11 cellular contexts compared by ENCODE assay signal in the genomic region with DNA sequence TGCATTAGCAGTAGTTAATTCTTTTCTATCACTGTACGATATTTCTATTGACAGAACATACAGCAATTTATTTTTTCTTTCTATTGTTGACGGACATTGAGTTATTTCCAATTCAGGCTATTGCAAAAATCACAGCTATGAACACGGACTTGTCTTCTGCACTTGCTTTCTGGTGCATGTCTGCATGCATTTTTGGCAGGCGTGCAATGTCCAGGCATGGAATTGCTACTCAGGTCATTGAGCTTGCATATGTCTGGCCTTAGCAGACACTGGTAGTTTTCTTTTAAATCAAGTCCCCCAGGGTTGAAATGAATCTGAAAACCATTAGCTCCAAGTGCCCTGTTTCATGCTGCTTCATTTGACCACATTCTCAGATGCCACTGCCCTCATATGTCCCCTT.
DNase-seq lines count a peak whose midpoint lies in the region; ATAC-seq and TF ChIP-seq lines count a peak whose summit lies in the region.
"Had no signal": no experiment of that assay in that cellular context is flagged by ENCODE, and none has a peak within 500 bp of the region (broad histone marks: within the 10 kb centered on the region; RNA-seq: fewer than 3 reads in every experiment).

No MANE protein-coding gene starts in this region.

- H3K9me3 ChIP-seq in GM23248 (ENCODE audit: low read depth) (no peaks in the 10 kb centered on the region), RWPE2 (ENCODE audit: severe bottlenecking) (no peaks in the 10 kb centered on the region), gastroesophageal sphincter (no peaks in the 10 kb centered on the region), skeletal muscle satellite cell (replicated peaks; ENCODE audit: low read length) (no peaks in the 10 kb centered on the region)

- ATAC-seq in RWPE2 (ENCODE audit: low read depth) = no peak
- ATAC-seq in gastroesophageal sphincter = no peak
- no peak for ATAC-seq in HG03457 (IDR thresholded peaks at IDR 0.05; ENCODE audit: unreplicated experiment)
- ATAC-seq in GM18870 (IDR thresholded peaks at IDR 0.05; ENCODE audit: unreplicated experiment) = no peak

- H3K9me2 ChIP-seq in GM23248 (ENCODE audit: insufficient read depth) = no peaks in the 10 kb centered on the region

- WGBS in GM23248 (ENCODE audit: low coverage in 1 of 2, low lambda C conversion rate in 2 of 2, missing lambda C conversion rate in 2 of 2), 2 experiments = 79% methylated on average over 4 of the region's 4 CpGs
- WGBS in gastroesophageal sphincter (ENCODE audit: low coverage in 1 of 2), 2 donors = 28 to 65% methylated on average over 2 to 4 of the region's 4 CpGs

- H3K36me3 ChIP-seq in GM23248 (ENCODE audit: low read depth) = no peaks in the 10 kb centered on the region
- no peaks in the 10 kb centered on the region for H3K36me3 ChIP-seq in RWPE2 (ENCODE audit: low read depth)
- H3K36me3 ChIP-seq in gastroesophageal sphincter = peaks cover 0 to 6% of the 10 kb centered on the region in 2 donors
- no peaks in the 10 kb centered on the region for H3K36me3 ChIP-seq in skeletal muscle satellite cell (ENCODE audit: insufficient read depth, low read length)

- no peaks in the 10 kb centered on the region for H3K27me3 ChIP-seq in GM23248 (replicated peaks; ENCODE audit: insufficient read depth)
- H3K27me3 ChIP-seq in RWPE2 (ENCODE audit: insufficient read depth, poor library complexity, severe bottlenecking) = no peaks in the 10 kb centered on the region
- no peaks in the 10 kb centered on the region for H3K27me3 ChIP-seq in gastroesophageal sphincter
- H3K27me3 ChIP-seq in skeletal muscle satellite cell (ENCODE audit: control insufficient read depth, insufficient read depth, low read length) = no peaks in the 10 kb centered on the region

- peaks cover 13% of the 10 kb centered on the region for H3F3A ChIP-seq in GM23248 (ENCODE audit: insufficient read depth)

- DNase-seq in GM23248 (no peak), RWPE2 (ENCODE audit: low spot score) (no peak), NCI-H2227 (lab: John Stamatoyannopoulos, UW; ENCODE audit: unreplicated experiment) (no peak)
- no peak for DNase-seq in activated T-cell treated with anti-CD3 and anti-CD28 coated beads, Interleukin-2, amount 50 U/mL, for 48 hours
- DNase-seq: activated CD8-positive, alpha-beta memory T cell treated with anti-CD3 and anti-CD28 coated beads for 24 hours; CD4-positive, CD25-positive, alpha-beta regulatory T cell; T-helper 1 cell had no signal

- TF ChIP-seq EP300 in gastroesophageal sphincter (IDR thresholded peaks at IDR 0.05) = no peak

- peak overlapping the region; percentile 57; the same call in 1 of the 2 replicates for H3K27ac ChIP-seq in GM23248
- peak overlapping the region; percentile 69 for H3K27ac ChIP-seq in RWPE2 (ENCODE audit: poor library complexity, severe bottlenecking)
- peak overlapping the region; percentile 73 to 80 (median 76) for H3K27ac ChIP-seq in gastroesophageal sphincter

- peak overlapping the region; percentile 47; the same call in 1 of the 2 replicates for H3K9ac ChIP-seq in GM23248
- H3K9ac ChIP-seq in skeletal muscle satellite cell (ENCODE audit: low read depth, low read length) = peak overlapping the region; percentile 37

- no peak for TF ChIP-seq POLR2A in gastroesophageal sphincter (IDR thresholded peaks at IDR 0.05)

- H4K20me1 ChIP-seq in GM23248 (ENCODE audit: insufficient read depth) = no peaks in the 10 kb centered on the region

- no peak overlapping the region for H3K4me2 ChIP-seq in GM23248 (ENCODE audit: unreplicated experiment)
- H3K4me2 ChIP-seq in skeletal muscle satellite cell (ENCODE audit: low read length) = peak overlapping the region; percentile 69

- peaks cover 38% of the 10 kb centered on the region for H3K4me1 ChIP-seq in GM23248 (ENCODE audit: insufficient read depth)
- H3K4me1 ChIP-seq in RWPE2 (ENCODE audit: insufficient read depth, poor library complexity, severe bottlenecking) = peaks cover 12% of the 10 kb centered on the region
- peaks cover 28 to 97% (median 37%) of the 10 kb centered on the region in 3 donors for H3K4me1 ChIP-seq in gastroesophageal sphincter
- H3K4me1 ChIP-seq in skeletal muscle satellite cell (ENCODE audit: control insufficient read depth, insufficient read depth, low read length) = peaks cover 33% of the 10 kb centered on the region

- H3K4me3 ChIP-seq in GM23248 (no peak overlapping the region; the same call in 1 of the 2 replicates), RWPE2 (ENCODE audit: severe bottlenecking) (no peak overlapping the region), gastroesophageal sphincter (no peak overlapping the region), skeletal muscle satellite cell (ENCODE audit: low read length) (no peak overlapping the region)

- TF ChIP-seq CTCF in RWPE2 (IDR thresholded peaks at IDR 0.05; ENCODE audit: poor library complexity, severe bottlenecking) = no peak
- no peak for TF ChIP-seq CTCF in gastroesophageal sphincter (IDR thresholded peaks at IDR 0.05)

- no peak overlapping the region for H2AFZ ChIP-seq in GM23248

- in situ Hi-C loops in GM23248 (cut with MboI) = no loop called here

- H3K79me2 ChIP-seq in GM23248 (ENCODE audit: insufficient read depth) = no peaks in the 10 kb centered on the region
